16 cellular contexts compared by ENCODE assay signal in genomic region chr9:34601883-34602570, GRCh38. TPM values are rescaled to one million over a fixed set of nuclear protein-coding genes. Genes with fewer than 3 reads are reported as not detected.
"Had no signal": no experiment of that assay in that cellular context is flagged by ENCODE, and none has a peak within 500 bp of the region (broad histone marks: within the 10 kb centered on the region; RNA-seq: fewer than 3 reads in every experiment).

No MANE protein-coding gene starts in this region.

- H3K27me3 Mint-ChIP-seq: stimulated activated naive CD8-positive, alpha-beta T cell treated with anti-CD3 and anti-CD28 coated beads, Interleukin-15, amount 100 ng/mL, for 72 hours had no signal

- H3K4me3 ChIP-seq: colonic mucosa, esophagus squamous epithelium, ovary, right lobe of liver had no signal

- H3K36me3 Mint-ChIP-seq: natural killer cell treated with Interleukin-12 subunit alpha and Interleukin-12 subunit beta and Interleukin-15 and Interleukin-18, amount 100 ng/mL, for 72 hours; type B pancreatic cell had no signal

- H3K27ac Mint-ChIP-seq: activated naive CD4-positive, alpha-beta T cell treated with anti-CD3 and anti-CD28 coated beads for 36 hours; natural killer cell treated with Interleukin-12 subunit alpha and Interleukin-12 subunit beta and Interleukin-15 and Interleukin-18, amount 100 ng/mL, for 72 hours; stimulated activated naive CD8-positive, alpha-beta T cell treated with anti-CD3 and anti-CD28 coated beads, Interleukin-15, amount 100 ng/mL, for 72 hours; type B pancreatic cell had no signal

- H3K27me3 ChIP-seq: colonic mucosa, esophagus squamous epithelium, ovary, right lobe of liver had no signal

- H3K4me3 Mint-ChIP-seq: activated naive CD4-positive, alpha-beta T cell treated with anti-CD3 and anti-CD28 coated beads for 36 hours; natural killer cell treated with Interleukin-12 subunit alpha and Interleukin-12 subunit beta and Interleukin-15 and Interleukin-18, amount 100 ng/mL, for 72 hours; stimulated activated naive CD8-positive, alpha-beta T cell treated with anti-CD3 and anti-CD28 coated beads, Interleukin-15, amount 100 ng/mL, for 72 hours; type B pancreatic cell had no signal

- H3K9me3 Mint-ChIP-seq: activated naive CD4-positive, alpha-beta T cell treated with anti-CD3 and anti-CD28 coated beads for 36 hours; natural killer cell treated with Interleukin-12 subunit alpha and Interleukin-12 subunit beta and Interleukin-15 and Interleukin-18, amount 100 ng/mL, for 72 hours; stimulated activated naive CD8-positive, alpha-beta T cell treated with anti-CD3 and anti-CD28 coated beads, Interleukin-15, amount 100 ng/mL, for 72 hours; type B pancreatic cell had no signal

- ATAC-seq: natural killer cell treated with Interleukin-12 subunit alpha and Interleukin-12 subunit beta and Interleukin-15 and Interleukin-18, amount 100 ng/mL, for 72 hours; right lobe of liver; stimulated activated naive CD8-positive, alpha-beta T cell treated with anti-CD3 and anti-CD28 coated beads, Interleukin-15, amount 100 ng/mL, for 72 hours had no signal

- H3K4me1 Mint-ChIP-seq: stimulated activated naive CD8-positive, alpha-beta T cell treated with anti-CD3 and anti-CD28 coated beads, Interleukin-15, amount 100 ng/mL, for 72 hours had no signal

- H3K4me1 ChIP-seq: colonic mucosa had no signal

- H3K36me3 ChIP-seq: colonic mucosa, esophagus squamous epithelium, ovary, right lobe of liver had no signal

- H3K27ac ChIP-seq: colonic mucosa, esophagus squamous epithelium, ovary, right lobe of liver had no signal

- DNase-seq: activated CD4-positive, alpha-beta T cell treated with anti-CD3 and anti-CD28 coated beads, Interleukin-2, amount 50 U/mL, for 1 hour; activated CD8-positive, alpha-beta memory T cell treated with anti-CD3 and anti-CD28 coated beads for 24 hours; activated naive CD4-positive, alpha-beta T cell treated with anti-CD3 and anti-CD28 coated beads for 36 hours; central memory CD4-positive, alpha-beta T cell; colonic mucosa; esophagus squamous epithelium; ovary; right lobe of liver; stimulated activated naive CD8-positive, alpha-beta T cell treated with anti-CD3 and anti-CD28 coated beads, Interleukin-15, amount 100 ng/mL, for 72 hours; T-helper 2 cell had no signal

- H3K9me3 ChIP-seq: colonic mucosa, esophagus squamous epithelium, ovary, right lobe of liver had no signal

RNA-seq across cellular contexts. Expression of gene CNTFR, which starts 12.5 kb away (rescaled TPM):
- total RNA-seq: activated naive CD4-positive, alpha-beta T cell treated with anti-CD3 and anti-CD28 coated beads for 36 hours; fibroblast of villous mesenchyme; natural killer cell treated with Interleukin-12 subunit alpha and Interleukin-12 subunit beta and Interleukin-15 and Interleukin-18, amount 100 ng/mL, for 72 hours; pulmonary artery endothelial cell had no signal

RNA-seq across cellular contexts. Expression of gene ARID3C, which starts 26.8 kb away (rescaled TPM):
- total RNA-seq: colonic mucosa, esophagus squamous epithelium, fibroblast of villous mesenchyme, mesenteric fat pad, temporal lobe had no signal
